In genomic region chr1:203038217-203038741, GRCh38 we compare ENCODE assay signal across 9 cellular contexts. TPM values are rescaled to one million over a fixed set of nuclear protein-coding genes. Genes with fewer than 3 reads are reported as not detected.
DNase-seq lines count a peak whose midpoint lies in the region; ATAC-seq and TF ChIP-seq lines count a peak whose summit lies in the region.
"Had no signal": no experiment of that assay in that cellular context is flagged by ENCODE, and none has a peak within 500 bp of the region (broad histone marks: within the 10 kb centered on the region; RNA-seq: fewer than 3 reads in every experiment).

No MANE protein-coding gene starts in this region.

- peak; percentile 68 for ATAC-seq in GM19025 (IDR thresholded peaks at IDR 0.05; ENCODE audit: low read depth, unreplicated experiment)
- no peak for ATAC-seq in HG03354 (IDR thresholded peaks at IDR 0.05; ENCODE audit: poor library complexity, severe bottlenecking, unreplicated experiment)
- no peak for ATAC-seq in GM18858 (IDR thresholded peaks at IDR 0.05; ENCODE audit: unreplicated experiment)
- ATAC-seq in stimulated activated naive CD8-positive, alpha-beta T cell treated with anti-CD3 and anti-CD28 coated beads, Interleukin-15, amount 100 ng/mL, for 72 hours = no peak

- H3K27ac ChIP-seq in endodermal cell (ENCODE audit: low read depth, low read length) = no peak overlapping the region
- H3K27ac ChIP-seq: upper lobe of left lung had no signal

- H3K9me3 Mint-ChIP-seq in endodermal cell = peaks cover 2% of the 10 kb centered on the region
- no peaks in the 10 kb centered on the region for H3K9me3 Mint-ChIP-seq in stimulated activated naive CD8-positive, alpha-beta T cell treated with anti-CD3 and anti-CD28 coated beads, Interleukin-15, amount 100 ng/mL, for 72 hours

- no peaks in the 10 kb centered on the region for H3K36me3 ChIP-seq in endodermal cell (ENCODE audit: control insufficient read depth, insufficient read depth, low read length)
- H3K36me3 ChIP-seq: upper lobe of left lung had no signal

- H3K27ac Mint-ChIP-seq in endodermal cell = no peak overlapping the region
- H3K27ac Mint-ChIP-seq in stimulated activated naive CD8-positive, alpha-beta T cell treated with anti-CD3 and anti-CD28 coated beads, Interleukin-15, amount 100 ng/mL, for 72 hours = no peak overlapping the region

- peaks cover 14% of the 10 kb centered on the region for H3K4me1 ChIP-seq in endodermal cell (ENCODE audit: control insufficient read depth, insufficient read depth, low read length)
- H3K4me1 ChIP-seq: upper lobe of left lung had no signal

- WGBS in endodermal cell (ENCODE audit: insufficient coverage in 1 of 2, insufficient read length in 1 of 2), 2 experiments = 86 to 96% methylated on average over 4 to 9 of the region's 9 CpGs

- no peaks in the 10 kb centered on the region for H3K27me3 ChIP-seq in endodermal cell (ENCODE audit: control insufficient read depth, insufficient read depth, low read length, poor library complexity, severe bottlenecking)
- H3K27me3 ChIP-seq: upper lobe of left lung had no signal

- H3K36me3 Mint-ChIP-seq in endodermal cell (ENCODE audit: low read depth) = no peaks in the 10 kb centered on the region

- H3K4me1 Mint-ChIP-seq in endodermal cell = peaks cover 27% of the 10 kb centered on the region
- peaks cover 7% of the 10 kb centered on the region for H3K4me1 Mint-ChIP-seq in stimulated activated naive CD8-positive, alpha-beta T cell treated with anti-CD3 and anti-CD28 coated beads, Interleukin-15, amount 100 ng/mL, for 72 hours

- H3K9me3 ChIP-seq in endodermal cell (ENCODE audit: control insufficient read depth, low read length) = no peaks in the 10 kb centered on the region
- H3K9me3 ChIP-seq: upper lobe of left lung had no signal

- no peak overlapping the region for H3K4me3 Mint-ChIP-seq in endodermal cell
- H3K4me3 Mint-ChIP-seq in stimulated activated naive CD8-positive, alpha-beta T cell treated with anti-CD3 and anti-CD28 coated beads, Interleukin-15, amount 100 ng/mL, for 72 hours = no peak overlapping the region

- H3K9ac ChIP-seq in endodermal cell (ENCODE audit: extremely low read depth, low read length, poor library complexity, severe bottlenecking) = no peak overlapping the region

- peaks cover 2% of the 10 kb centered on the region for H3K27me3 Mint-ChIP-seq in endodermal cell (ENCODE audit: insufficient read depth)
- H3K27me3 Mint-ChIP-seq in stimulated activated naive CD8-positive, alpha-beta T cell treated with anti-CD3 and anti-CD28 coated beads, Interleukin-15, amount 100 ng/mL, for 72 hours = no peaks in the 10 kb centered on the region

- DNase-seq in M059J (ENCODE audit: low read depth) (peak; percentile 96), endodermal cell (peak; percentile 32), putamen (ENCODE audit: low spot score) (peak; percentile 54), COLO668 (lab: John Stamatoyannopoulos, UW; ENCODE audit: unreplicated experiment) (no peak)
- no peak for DNase-seq in stimulated activated naive CD8-positive, alpha-beta T cell treated with anti-CD3 and anti-CD28 coated beads, Interleukin-15, amount 100 ng/mL, for 72 hours
- DNase-seq: upper lobe of left lung had no signal

- TF ChIP-seq CTCF in endodermal cell (conservative IDR thresholded peaks at IDR 0.05) = no peak

- no peak overlapping the region for H3K4me3 ChIP-seq in endodermal cell (ENCODE audit: low read length)
- H3K4me3 ChIP-seq: upper lobe of left lung had no signal

RNA-seq across cellular contexts. Expression of gene PPFIA4, which starts 12.0 kb away (rescaled TPM):
- 2.5 and 12.1 TPM in 2 replicates for total RNA-seq in M059J (2014; rRNA removed; shearing (Covaris generic))
- total RNA-seq in endodermal cell = 10 to 100 TPM in 1 of 2 donors, 1 to 10 TPM in 1; 8.4 to 12.1 TPM
- 10.6 TPM for polyA plus RNA-seq in endodermal cell (2013, experiment 1 of 2)
- 9.6 TPM for polyA plus RNA-seq in endodermal cell (2013, experiment 2 of 2)

RNA-seq across cellular contexts. Expression of gene TMEM183A, which starts 31.1 kb away (rescaled TPM):
- total RNA-seq in M059J (2014; rRNA removed; shearing (Covaris generic)) = 84.6 and 99.6 TPM in 2 replicates
- 10 to 100 TPM; 88.9 to 89.7 TPM for total RNA-seq in endodermal cell
- 76.9 TPM for polyA plus RNA-seq in endodermal cell (2013, experiment 1 of 2)
- 71.9 TPM for polyA plus RNA-seq in endodermal cell (2013, experiment 2 of 2)

RNA-seq across cellular contexts. Expression of gene MYOG, which starts 47.5 kb away (rescaled TPM):
- total RNA-seq in M059J (2014; rRNA removed; shearing (Covaris generic)) = not detected in 2 replicates
- total RNA-seq in endodermal cell = not detected
- not detected for polyA plus RNA-seq in endodermal cell (2013, experiment 1 of 2)
- polyA plus RNA-seq in endodermal cell (2013, experiment 2 of 2) = not detected
- total RNA-seq: upper lobe of left lung had no signal

Comparison
In these comparisons a context has a peak if more than half of its experiments do, and no peak if none do; other contexts are left out.
1. DNase-seq: peak in M059J (single experiment), endodermal cell (single experiment) and putamen (single experiment); none in COLO668 (single experiment) and stimulated activated naive CD8-positive, alpha-beta T cell treated with anti-CD3 and anti-CD28 coated beads, Interleukin-15, amount 100 ng/mL, for 72 hours (0 of 2).